Comparison of ENCODE assay signal across 8 cellular contexts in the genomic region with DNA sequence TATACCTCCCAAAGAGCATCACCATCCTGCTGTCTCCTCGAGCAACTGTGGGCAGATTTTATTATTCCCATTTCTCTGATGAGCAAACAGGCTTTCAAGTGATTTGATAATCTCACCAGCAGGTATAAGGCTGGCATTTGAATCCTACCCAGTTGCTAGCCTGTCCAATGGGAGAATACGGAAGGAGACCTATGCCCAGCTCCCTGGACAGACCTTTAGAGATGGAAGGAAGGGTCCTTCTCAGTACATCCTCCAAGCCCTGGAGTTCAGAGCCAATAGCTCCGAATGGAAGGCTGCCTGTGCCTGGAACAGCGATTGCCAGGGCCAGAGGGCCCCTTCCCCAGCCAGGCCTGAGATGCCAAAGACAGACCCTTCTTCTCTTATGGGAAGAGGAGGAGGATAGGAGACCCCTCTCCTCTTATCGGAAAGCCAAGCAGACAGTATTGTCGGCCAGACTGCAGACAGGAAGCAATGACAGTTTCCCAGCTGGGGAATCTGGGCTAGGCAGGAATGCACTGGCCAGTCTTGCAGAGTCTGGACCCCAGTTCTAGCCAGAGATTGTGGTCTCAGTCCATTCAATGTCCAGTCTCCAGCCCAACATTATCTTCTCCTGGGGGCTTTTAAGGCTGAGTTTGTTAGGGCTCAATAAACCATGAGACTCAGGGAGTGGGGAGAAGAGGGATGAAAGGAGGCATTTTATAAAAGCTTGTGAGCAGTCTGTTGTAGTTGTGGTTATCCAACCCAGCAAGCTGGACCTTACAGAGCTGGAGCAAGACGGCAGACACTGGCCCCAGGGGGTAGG. TPM values are rescaled to one million over a fixed set of nuclear protein-coding genes. Genes with fewer than 3 reads are reported as not detected.
DNase-seq lines count a peak whose midpoint lies in the region; ATAC-seq and TF ChIP-seq lines count a peak whose summit lies in the region.
"Had no signal": no experiment of that assay in that cellular context is flagged by ENCODE, and none has a peak within 500 bp of the region (broad histone marks: within the 10 kb centered on the region; RNA-seq: fewer than 3 reads in every experiment).

No MANE protein-coding gene starts in this region.

- peak overlapping the region; percentile 6 to 58 for H3K27ac Mint-ChIP-seq in stimulated activated naive CD8-positive, alpha-beta T cell treated with anti-CD3 and anti-CD28 coated beads, Interleukin-15, amount 100 ng/mL, for 72 hours

- H3K4me1 Mint-ChIP-seq in stimulated activated naive CD8-positive, alpha-beta T cell treated with anti-CD3 and anti-CD28 coated beads, Interleukin-15, amount 100 ng/mL, for 72 hours = peaks cover 83% of the 10 kb centered on the region

- H3K9ac ChIP-seq in adipocyte (ENCODE audit: low read length) = peak overlapping the region; percentile 78

- no peaks in the 10 kb centered on the region for H3K36me3 ChIP-seq in adipocyte (ENCODE audit: control insufficient read depth, insufficient read depth, low read length, severe bottlenecking)

- no peaks in the 10 kb centered on the region for H3K9me3 Mint-ChIP-seq in stimulated activated naive CD8-positive, alpha-beta T cell treated with anti-CD3 and anti-CD28 coated beads, Interleukin-15, amount 100 ng/mL, for 72 hours

- no peak for TF ChIP-seq CTCF in HFF-Myc (IDR thresholded peaks at IDR 0.05; ENCODE audit: low read depth, low read length, missing control alignments)

- peak overlapping the region; percentile 84 to 91 for H3K4me3 Mint-ChIP-seq in stimulated activated naive CD8-positive, alpha-beta T cell treated with anti-CD3 and anti-CD28 coated beads, Interleukin-15, amount 100 ng/mL, for 72 hours

- no peaks in the 10 kb centered on the region for H3K27me3 ChIP-seq in adipocyte (replicated peaks; ENCODE audit: control insufficient read depth, insufficient read depth, low read length)

- peak overlapping the region; percentile 57 for H3K4me3 ChIP-seq in HFF-Myc (replicated peaks; ENCODE audit: low read depth, low read length)
- peak overlapping the region; percentile 85 for H3K4me3 ChIP-seq in adipocyte (ENCODE audit: low read length)

- ATAC-seq in stimulated activated naive CD8-positive, alpha-beta T cell treated with anti-CD3 and anti-CD28 coated beads, Interleukin-15, amount 100 ng/mL, for 72 hours = no peak

- no peaks in the 10 kb centered on the region for H3K9me3 ChIP-seq in adipocyte (ENCODE audit: control insufficient read depth, low read length)

- H3K4me1 ChIP-seq in adipocyte (ENCODE audit: control insufficient read depth, insufficient read depth, low read length) = peaks cover 43% of the 10 kb centered on the region

- no peaks in the 10 kb centered on the region for H3K27me3 Mint-ChIP-seq in stimulated activated naive CD8-positive, alpha-beta T cell treated with anti-CD3 and anti-CD28 coated beads, Interleukin-15, amount 100 ng/mL, for 72 hours

- DNase-seq in HFF-Myc (ENCODE audit: extremely low read depth, low read depth) = no peak
- peak; percentile 51 for DNase-seq in adipocyte (ENCODE audit: low read depth)
- DNase-seq in islet precursor cell = peak; percentile 78
- DNase-seq in stimulated activated naive CD8-positive, alpha-beta T cell treated with anti-CD3 and anti-CD28 coated beads, Interleukin-15, amount 100 ng/mL, for 72 hours = no peak
- no peak for DNase-seq in COLO668 (lab: John Stamatoyannopoulos, UW; ENCODE audit: unreplicated experiment)
- no peak for DNase-seq in effector CD4-positive, alpha-beta T cell
- DNase-seq in occipital lobe (lab: John Stamatoyannopoulos, UW) = no peak
- DNase-seq: activated CD4-positive, alpha-beta T cell treated with anti-CD3 and anti-CD28 coated beads for 1 hour had no signal

RNA-seq across cellular contexts. Expression of gene IFFO2, which starts 2.0 kb away (rescaled TPM):
- 5.8 TPM for total RNA-seq in occipital lobe

RNA-seq across cellular contexts. Expression of gene ALDH4A1, which starts 52.1 kb away (rescaled TPM):
- total RNA-seq in occipital lobe = 6.4 TPM

Comparison
In these comparisons a context has a peak if more than half of its experiments do, and no peak if none do; other contexts are left out.
1. DNase-seq: peak in adipocyte (single experiment) and islet precursor cell (single experiment); none in HFF-Myc (single experiment), stimulated activated naive CD8-positive, alpha-beta T cell treated with anti-CD3 and anti-CD28 coated beads, Interleukin-15, amount 100 ng/mL, for 72 hours (0 of 2), COLO668 (single experiment), effector CD4-positive, alpha-beta T cell (single experiment) and occipital lobe (single experiment).